Comparison of ENCODE assay signal across 9 cellular contexts in genomic region chr1:244815600-244816099, GRCh38. TPM values are rescaled to one million over a fixed set of nuclear protein-coding genes. Genes with fewer than 3 reads are reported as not detected.
A peak's percentile ranks its signal among the peaks of the same experiment; 100 is the strongest.
DNase-seq lines count a peak whose midpoint lies in the region; TF ChIP-seq lines count a peak whose summit lies in the region.
"Had no signal": no experiment of that assay in that cellular context is flagged by ENCODE, and none has a peak within 500 bp of the region (broad histone marks: within the 10 kb centered on the region; RNA-seq: fewer than 3 reads in every experiment).

No MANE protein-coding gene starts in this region.

- H3K79me2 ChIP-seq in GM23248 (ENCODE audit: insufficient read depth) = no peaks in the 10 kb centered on the region
- H3K79me2 ChIP-seq in osteoblast (ENCODE audit: insufficient read depth, low read length) = no peaks in the 10 kb centered on the region

- no peak overlapping the region for H3K27ac ChIP-seq in GM23248
- H3K27ac ChIP-seq in osteoblast (ENCODE audit: low read depth, low read length) = no peak overlapping the region

- no peak for TF ChIP-seq CTCF in osteoblast (IDR thresholded peaks at IDR 0.05; ENCODE audit: extremely low read depth, low read depth, low read length)

- no peaks in the 10 kb centered on the region for H3K27me3 ChIP-seq in GM23248 (replicated peaks; ENCODE audit: insufficient read depth)
- no peaks in the 10 kb centered on the region for H3K27me3 ChIP-seq in NT2/D1 (ENCODE audit: insufficient read depth, insufficient read length)
- H3K27me3 ChIP-seq in osteoblast (ENCODE audit: insufficient read depth, low read length) = no peaks in the 10 kb centered on the region

- no peaks in the 10 kb centered on the region for H4K20me1 ChIP-seq in GM23248 (ENCODE audit: insufficient read depth)
- no peaks in the 10 kb centered on the region for H4K20me1 ChIP-seq in osteoblast (ENCODE audit: insufficient read depth, low read length)

- no peaks in the 10 kb centered on the region for H3K9me3 ChIP-seq in GM23248 (ENCODE audit: low read depth)
- no peaks in the 10 kb centered on the region for H3K9me3 ChIP-seq in NT2/D1 (ENCODE audit: insufficient read depth, low read length)
- no peaks in the 10 kb centered on the region for H3K9me3 ChIP-seq in osteoblast (ENCODE audit: low read depth, low read length)

- H3K4me1 ChIP-seq in GM23248 (ENCODE audit: insufficient read depth) (no peaks in the 10 kb centered on the region), NT2/D1 (ENCODE audit: insufficient read depth, insufficient read length) (no peaks in the 10 kb centered on the region), osteoblast (ENCODE audit: insufficient read depth, low read length) (no peaks in the 10 kb centered on the region)

- in situ Hi-C loops in GM23248 (cut with MboI) (no loop called here), ACHN (cut with HindIII; ENCODE audit: low pct_ligation_motif_present, low pct_unique_long_range_greater_than_20kb, low sequenced_read_pairs) (no loop called here)

- no peak overlapping the region for H3K4me2 ChIP-seq in GM23248 (ENCODE audit: unreplicated experiment)
- H3K4me2 ChIP-seq in osteoblast (ENCODE audit: insufficient read depth, low read length) = peak overlapping the region; percentile 53

- no peak overlapping the region for H3K9ac ChIP-seq in GM23248
- H3K9ac ChIP-seq in NT2/D1 (ENCODE audit: insufficient read length, low read depth) = no peak overlapping the region

- DNase-seq in GM23248 (no peak), NT2/D1 (ENCODE audit: low read depth, low spot score) (peak; percentile 95), dermis blood vessel endothelial cell (peak; percentile 22), osteoblast (ENCODE audit: insufficient read length, low spot score, missing footprints) (no peak), LoVo (ENCODE audit: low spot score) (no peak), iPS-NIHi7 (ENCODE audit: extremely low spot score) (no peak), ACHN (no peak), SK-N-DZ (ENCODE audit: low spot score) (no peak)

- 37 to 40% methylated on average over 15 of the region's 15 CpGs for WGBS in GM23248 (ENCODE audit: low coverage in 1 of 2, low lambda C conversion rate in 2 of 2, missing lambda C conversion rate in 2 of 2), 2 experiments

- H3K4me3 ChIP-seq in GM23248 (peak overlapping the region; percentile 32; the same call in 1 of the 2 replicates), NT2/D1 (ENCODE audit: insufficient read length, low read depth) (peak overlapping the region; percentile 8), osteoblast (ENCODE audit: insufficient read depth, low read length) (peak overlapping the region; percentile 25)
- H3K4me3 ChIP-seq: lung had no signal

- H3K36me3 ChIP-seq in GM23248 (ENCODE audit: low read depth) (no peaks in the 10 kb centered on the region), NT2/D1 (ENCODE audit: insufficient read depth, insufficient read length, low read length) (no peaks in the 10 kb centered on the region), osteoblast (ENCODE audit: insufficient read depth, low read length) (no peaks in the 10 kb centered on the region)

- no peaks in the 10 kb centered on the region for H3K9me2 ChIP-seq in GM23248 (ENCODE audit: insufficient read depth)

- no peaks in the 10 kb centered on the region for H3F3A ChIP-seq in GM23248 (ENCODE audit: insufficient read depth)

- H2AFZ ChIP-seq in GM23248 (peak overlapping the region; percentile 48; the same call in 1 of the 2 replicates), osteoblast (ENCODE audit: low read length) (peak overlapping the region; percentile 7)

RNA-seq across cellular contexts. Expression of gene COX20, which starts 19.8 kb away (rescaled TPM):
- 21.5 and 21.9 TPM in 2 replicates for total RNA-seq in GM23248 (2014; rRNA removed; shearing (Covaris generic))
- 86.5 and 88.0 TPM in 2 replicates for polyA plus RNA-seq in GM23248 (2016; fragmentation: Nextera tagmentation; extraction: Ambion mirVana)
- total RNA-seq in dermis blood vessel endothelial cell = 16.8 and 33.0 TPM in 2 replicates
- 31.8 and 35.8 TPM in 2 replicates for total RNA-seq in osteoblast
- polyA plus RNA-seq in SK-N-DZ (2014; cell fraction: cytosol; rRNA removed) = 37.1 and 51.2 TPM in 2 replicates
- 42.8 and 57.1 TPM in 2 replicates for polyA plus RNA-seq in SK-N-DZ (2014; cell fraction: nucleus; rRNA removed)

RNA-seq across cellular contexts. Expression of gene HNRNPU, which starts 48.7 kb away (rescaled TPM):
- total RNA-seq in GM23248 (2014; rRNA removed; shearing (Covaris generic)) = 226 and 227 TPM in 2 replicates
- polyA plus RNA-seq in GM23248 (2016; fragmentation: Nextera tagmentation; extraction: Ambion mirVana) = 166 and 173 TPM in 2 replicates
- total RNA-seq in dermis blood vessel endothelial cell = 395 and 520 TPM in 2 replicates
- 214 and 240 TPM in 2 replicates for total RNA-seq in osteoblast
- 299 and 311 TPM in 2 replicates for polyA plus RNA-seq in SK-N-DZ (2014; cell fraction: cytosol; rRNA removed)
- 303 and 475 TPM in 2 replicates for polyA plus RNA-seq in SK-N-DZ (2014; cell fraction: nucleus; rRNA removed)

Comparison
In these comparisons a context has a peak if more than half of its experiments do, and no peak if none do; other contexts are left out.
1. DNase-seq: peak in NT2/D1 (single experiment) and dermis blood vessel endothelial cell (single experiment); none in GM23248 (single experiment), osteoblast (single experiment), LoVo (single experiment), iPS-NIHi7 (single experiment), ACHN (single experiment) and SK-N-DZ (single experiment).
2. Peak in every context shown above with its lines, with median percentiles within 50 percentile points of each other: H3K4me3 ChIP-seq.